In genomic region chr10:109975251-109975650, GRCh38 we compare ENCODE assay signal across 16 cellular contexts. TPM values are rescaled to one million over a fixed set of nuclear protein-coding genes. Genes with fewer than 3 reads are reported as not detected.
DNase-seq lines count a peak whose midpoint lies in the region; ATAC-seq, FAIRE-seq and TF ChIP-seq lines count a peak whose summit lies in the region.
"Had no signal": no experiment of that assay in that cellular context is flagged by ENCODE, and none has a peak within 500 bp of the region (broad histone marks: within the 10 kb centered on the region; RNA-seq: fewer than 3 reads in every experiment).

No MANE protein-coding gene starts in this region.

- peak overlapping the region; percentile 11 for H4K91ac ChIP-seq in trophoblast cell (ENCODE audit: low read depth, low read length)

- no peaks in the 10 kb centered on the region for H3K36me3 ChIP-seq in BE2C
- no peaks in the 10 kb centered on the region for H3K36me3 ChIP-seq in Panc1 (ENCODE audit: control insufficient read depth, insufficient read depth, low read length)
- H3K36me3 ChIP-seq in endodermal cell (ENCODE audit: control insufficient read depth, insufficient read depth, low read length), result no peaks in the 10 kb centered on the region
- H3K36me3 ChIP-seq in trophoblast cell (ENCODE audit: control insufficient read depth in 1 of 2, insufficient read depth in 2 of 2, low read length in 2 of 2), result no peaks in the 10 kb centered on the region
- H3K36me3 ChIP-seq: BLaER1 treated with 17β-estradiol and CSF1 and Interleukin-3, amounts not matched to agents 10 nM and 100 nM; SJCRH30 had no signal

- no peak for TF ChIP-seq CTCF in BE2C (IDR thresholded peaks at IDR 0.05; ENCODE audit: low read depth, low read length)
- 0 out of 2 replicates have a peak, but pooled peaks have one; percentile 6 for TF ChIP-seq CTCF in Panc1 (IDR thresholded peaks at IDR 0.05)
- no peak for TF ChIP-seq CTCF in endodermal cell (conservative IDR thresholded peaks at IDR 0.05)

- DNase-seq in BE2C (peak; percentile 22), Panc1 (ENCODE audit: low read depth, low spot score) (no peak), endodermal cell (no peak), trophoblast cell (no peak), OCI-M2 (lab: John Stamatoyannopoulos, UW; ENCODE audit: unreplicated experiment) (no peak), HTR-8/SVneo (ENCODE audit: insufficient read length, low spot score) (no peak)
- no peak for DNase-seq in effector CD8-positive, alpha-beta T cell (lab: John Stamatoyannopoulos, UW)
- DNase-seq: H9; NCI-H1105 treated with DMSO at 0.1 percent for 48 hours; NCI-H187; NCI-H345; NK-92 treated with Interleukin-12 subunit alpha and Interleukin-12 subunit beta, amount 100 ng/mL, for 24 hours; SJCRH30 had no signal

- no peak overlapping the region for H3K18ac ChIP-seq in trophoblast cell (ENCODE audit: low read length)

- H3K36me3 Mint-ChIP-seq in endodermal cell (ENCODE audit: low read depth), result no peaks in the 10 kb centered on the region

- H3K4me2 ChIP-seq in trophoblast cell (ENCODE audit: low read length), result no peak overlapping the region
- H3K4me2 ChIP-seq: BLaER1 treated with 17β-estradiol and CSF1 and Interleukin-3, amounts not matched to agents 10 nM and 100 nM had no signal

- H3K79me1 ChIP-seq in trophoblast cell (ENCODE audit: low read length), result peaks cover 8% of the 10 kb centered on the region

- H3K4ac ChIP-seq in trophoblast cell (ENCODE audit: low read depth, low read length), result no peak overlapping the region

- H3K27ac Mint-ChIP-seq in endodermal cell, result no peak overlapping the region

- H3K14ac ChIP-seq in trophoblast cell (ENCODE audit: low read length), result no peak overlapping the region

- H2AFZ ChIP-seq in trophoblast cell (ENCODE audit: insufficient read depth, low read length, poor library complexity), result no peak overlapping the region

- in situ Hi-C loops in Panc1 (cut with HindIII; ENCODE audit: low pct_unique_long_range_greater_than_20kb, low sequenced_read_pairs), result no loop called here

- H4K12ac ChIP-seq in trophoblast cell (ENCODE audit: low read depth, low read length), result no peak overlapping the region

- no peak overlapping the region for H4K8ac ChIP-seq in trophoblast cell (ENCODE audit: low read depth, low read length)

- H3K9me3 Mint-ChIP-seq in endodermal cell, result no peaks in the 10 kb centered on the region
- H3K9me3 Mint-ChIP-seq: H9 had no signal

- no TSS peak for BruUV-seq in Panc1 (replicated peaks; lab: Mats Ljungman, UMichigan)

- H3K4me3 Mint-ChIP-seq in endodermal cell, result no peak overlapping the region
- H3K4me3 Mint-ChIP-seq: H9 had no signal

- H3K23ac ChIP-seq in trophoblast cell (ENCODE audit: low read length), result no peak overlapping the region

- H3K27me3 ChIP-seq in BE2C (no peaks in the 10 kb centered on the region; the same call in 1 of the 2 replicates), Panc1 (ENCODE audit: control insufficient read depth, insufficient read depth, low read length) (peaks cover 3% of the 10 kb centered on the region; the same call in 1 of the 2 replicates), endodermal cell (ENCODE audit: control insufficient read depth, insufficient read depth, low read length, poor library complexity, severe bottlenecking) (no peaks in the 10 kb centered on the region), trophoblast cell (ENCODE audit: insufficient read depth, low read length) (no peaks in the 10 kb centered on the region)
- H3K27me3 ChIP-seq: BLaER1 treated with 17β-estradiol and CSF1 and Interleukin-3, amounts not matched to agents 10 nM and 100 nM had no signal

- ATAC-seq in Panc1, result no peak
- ATAC-seq in HG02588 (IDR thresholded peaks at IDR 0.05; ENCODE audit: unreplicated experiment), result no peak

- CTCF ChIA-PET in Panc1 (lab: Charles Lee), result no interaction called here

- no peak overlapping the region for H2BK120ac ChIP-seq in trophoblast cell (ENCODE audit: insufficient read depth, low read length, poor library complexity)

- H3K79me2 ChIP-seq in trophoblast cell (ENCODE audit: control insufficient read depth, insufficient read depth, low read length, poor library complexity), result no peaks in the 10 kb centered on the region

- intact Hi-C loops in Panc1 (cut with micrococcal nuclease; ENCODE audit: unreplicated experiment), result no loop called here

- H2BK5ac ChIP-seq in trophoblast cell (ENCODE audit: low read depth, low read length, poor library complexity), result no peak overlapping the region

- H3K9ac ChIP-seq in endodermal cell (ENCODE audit: extremely low read depth, low read length, poor library complexity, severe bottlenecking), result no peak overlapping the region
- H3K9ac ChIP-seq in trophoblast cell (ENCODE audit: low read length), result no peak overlapping the region
- H3K9ac ChIP-seq: BLaER1 treated with 17β-estradiol and CSF1 and Interleukin-3, amounts not matched to agents 10 nM and 100 nM had no signal

- no peak for FAIRE-seq in HTR-8/SVneo (lab: Jason Lieb, UNC)

- H2BK12ac ChIP-seq in trophoblast cell (ENCODE audit: low read length), result no peak overlapping the region

- no peak overlapping the region for H2AK5ac ChIP-seq in trophoblast cell (ENCODE audit: low read length)

- H3K4me1 ChIP-seq in BE2C, result peaks cover 56% of the 10 kb centered on the region
- H3K4me1 ChIP-seq in Panc1 (ENCODE audit: control insufficient read depth, insufficient read depth, low read length), result no peaks in the 10 kb centered on the region
- peaks cover 5% of the 10 kb centered on the region for H3K4me1 ChIP-seq in endodermal cell (ENCODE audit: control insufficient read depth, insufficient read depth, low read length)
- peaks cover 0 to 6% of the 10 kb centered on the region in 2 experiments for H3K4me1 ChIP-seq in trophoblast cell (ENCODE audit: control insufficient read depth in 1 of 2, insufficient read depth in 2 of 2, low read length in 2 of 2)
- H3K4me1 ChIP-seq: BLaER1 treated with 17β-estradiol and CSF1 and Interleukin-3, amounts not matched to agents 10 nM and 100 nM had no signal

- peaks cover 40% of the 10 kb centered on the region for H3K4me1 Mint-ChIP-seq in endodermal cell

- H3K4me3 ChIP-seq in BE2C (ENCODE audit: low read depth, low read length) (no peak overlapping the region), Panc1 (ENCODE audit: low read depth in 2 of 2, low read length in 2 of 2) (no peak overlapping the region), endodermal cell (ENCODE audit: low read length) (no peak overlapping the region), trophoblast cell (ENCODE audit: low read depth, low read length) (no peak overlapping the region)
- H3K4me3 ChIP-seq: BLaER1 treated with 17β-estradiol and CSF1 and Interleukin-3, amounts not matched to agents 10 nM and 100 nM; SJCRH30 had no signal

- POLR2A ChIA-PET in Panc1 (lab: Charles Lee), result no interaction called here

- H3K9me3 ChIP-seq in BE2C, result no peaks in the 10 kb centered on the region
- no peaks in the 10 kb centered on the region for H3K9me3 ChIP-seq in Panc1 (ENCODE audit: control insufficient read depth, insufficient read depth, low read depth, low read length)
- H3K9me3 ChIP-seq in endodermal cell (ENCODE audit: control insufficient read depth, low read length), result no peaks in the 10 kb centered on the region
- H3K9me3 ChIP-seq in trophoblast cell (ENCODE audit: insufficient read depth, low read depth, low read length), result no peaks in the 10 kb centered on the region
- H3K9me3 ChIP-seq: BLaER1 treated with 17β-estradiol and CSF1 and Interleukin-3, amounts not matched to agents 10 nM and 100 nM; SJCRH30 had no signal

- H3K27me3 Mint-ChIP-seq in endodermal cell (ENCODE audit: insufficient read depth), result no peaks in the 10 kb centered on the region

- no peak overlapping the region for H3K27ac ChIP-seq in Panc1 (ENCODE audit: low read length)
- peak overlapping the region; percentile 26 for H3K27ac ChIP-seq in endodermal cell (ENCODE audit: low read depth, low read length)
- H3K27ac ChIP-seq in trophoblast cell (ENCODE audit: low read depth, low read length), result no peak overlapping the region
- H3K27ac ChIP-seq: BLaER1 treated with 17β-estradiol and CSF1 and Interleukin-3, amounts not matched to agents 10 nM and 100 nM; HL-60; SJCRH30 had no signal

RNA-seq across cellular contexts. Expression of gene ADD3, which starts 32.5 kb away (rescaled TPM):
- polyA plus RNA-seq in BE2C (2012; ENCODE audit: insufficient read depth, insufficient read length, low read depth), result 26.0 TPM
- total RNA-seq in Panc1 (2021; ENCODE audit: unreplicated experiment) (32.4 TPM), endodermal cell (100 to 1,000 TPM; 183 to 241 TPM)
- polyA plus RNA-seq in Panc1 (2012; ENCODE audit: insufficient read length), result 22.8 TPM
- 105 TPM for polyA plus RNA-seq in endodermal cell (2013, experiment 1 of 2)
- polyA plus RNA-seq in endodermal cell (2013, experiment 2 of 2), result 104 TPM
- 62.9 and 91.7 TPM in 2 replicates for polyA plus RNA-seq in trophoblast cell (2013)

RNA-seq across cellular contexts. Expression of gene XPNPEP1, which starts 51.9 kb away (rescaled TPM):
- 121 TPM for polyA plus RNA-seq in BE2C (2012; ENCODE audit: insufficient read depth, insufficient read length, low read depth)
- total RNA-seq in Panc1 (2021; ENCODE audit: unreplicated experiment), result 61.2 TPM
- 67.2 TPM for polyA plus RNA-seq in Panc1 (2012; ENCODE audit: insufficient read length)
- total RNA-seq in endodermal cell, result 10 to 100 TPM; 39.2 to 50.2 TPM
- 54.5 TPM for polyA plus RNA-seq in endodermal cell (2013, experiment 1 of 2)
- polyA plus RNA-seq in endodermal cell (2013, experiment 2 of 2), result 51.2 TPM
- polyA plus RNA-seq in trophoblast cell (2013), result 48.2 and 48.7 TPM in 2 replicates
